In genomic region chr7:84729284-84729683, GRCh38 we compare ENCODE assay signal across 1 cellular context.
TF ChIP-seq lines count a peak whose summit lies in the region.

No MANE protein-coding gene starts in this region.

TF ChIP-seq in WTC11, 78 proteins besides CTCF, POLR2A, EP300 and RAD21 (continued from another document):
- no peak for TF ChIP-seq PRDM15 (CRISPR knock-in tag; IDR thresholded peaks at IDR 0.05)
- no peak for TF ChIP-seq MAX (CRISPR knock-in tag; IDR thresholded peaks at IDR 0.05)
- no peak for TF ChIP-seq USF2 (CRISPR knock-in tag; IDR thresholded peaks at IDR 0.05)
- TF ChIP-seq IRF2 (CRISPR knock-in tag; IDR thresholded peaks at IDR 0.05; ENCODE audit: borderline replicate concordance, low read depth) = no peak
- TF ChIP-seq JAZF1 (CRISPR knock-in tag; IDR thresholded peaks at IDR 0.05) = no peak
- no peak for TF ChIP-seq ATF2 (CRISPR knock-in tag; IDR thresholded peaks at IDR 0.05; ENCODE audit: borderline replicate concordance, low read depth)
- no peak for TF ChIP-seq ELF4 (CRISPR knock-in tag; IDR thresholded peaks at IDR 0.05; ENCODE audit: low read depth)
- TF ChIP-seq AFF4 (CRISPR knock-in tag; IDR thresholded peaks at IDR 0.05; ENCODE audit: borderline replicate concordance) = no peak
- no peak for TF ChIP-seq IRF1 (CRISPR knock-in tag; IDR thresholded peaks at IDR 0.05)
